11 cellular contexts compared by ENCODE assay signal in the genomic region with DNA sequence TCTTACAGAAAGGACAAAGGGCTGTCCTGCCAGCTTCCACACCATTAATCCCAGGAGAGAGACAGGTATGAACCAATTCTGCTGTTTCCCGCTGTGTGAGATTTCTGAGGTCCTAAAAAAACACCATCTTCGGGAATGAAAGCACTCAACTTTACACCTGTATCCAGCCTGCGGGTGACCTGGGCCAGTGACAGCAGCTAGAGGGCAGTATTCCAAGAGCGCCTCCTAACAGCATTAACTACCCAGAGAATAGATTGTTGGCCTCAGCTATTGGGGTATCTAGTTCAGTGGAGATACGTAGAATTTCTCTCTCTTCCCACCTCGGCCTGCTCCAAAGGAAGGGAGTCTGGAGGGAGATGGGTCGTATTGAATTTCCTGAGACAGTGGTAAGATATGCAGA. TPM values are rescaled to one million over a fixed set of nuclear protein-coding genes. Genes with fewer than 3 reads are reported as not detected.
DNase-seq lines count a peak whose midpoint lies in the region; ATAC-seq, FAIRE-seq and TF ChIP-seq lines count a peak whose summit lies in the region.
"Had no signal": no experiment of that assay in that cellular context is flagged by ENCODE, and none has a peak within 500 bp of the region (broad histone marks: within the 10 kb centered on the region; RNA-seq: fewer than 3 reads in every experiment).

No MANE protein-coding gene starts in this region.

- H3F3A ChIP-seq in OCI-LY1 (ENCODE audit: insufficient read depth, low read length) = no peaks in the 10 kb centered on the region

- H3K4me3 ChIP-seq in OCI-LY1 (ENCODE audit: low read depth, low read length, poor library complexity, severe bottlenecking) (no peak overlapping the region), fibroblast of lung (replicated peaks in 1 of 4; ENCODE audit: control extremely low read depth in 1 of 4, insufficient read depth in 1 of 4, low read depth in 3 of 4, low read length in 4 of 4) (no peak overlapping the region), small intestine (ENCODE audit: low read depth in 1 of 2, low read length in 2 of 2) (no peak overlapping the region)
- H3K4me3 ChIP-seq: left lung had no signal

- H3K9me3 ChIP-seq in OCI-LY1 (ENCODE audit: low read length) (no peaks in the 10 kb centered on the region), fibroblast of lung (ENCODE audit: control insufficient read depth, insufficient read depth, low read depth, low read length) (no peaks in the 10 kb centered on the region), small intestine (ENCODE audit: control insufficient read depth, low read depth) (no peaks in the 10 kb centered on the region)
- H3K9me3 ChIP-seq: left lung had no signal

- no peaks in the 10 kb centered on the region for H3K27me3 Mint-ChIP-seq in activated naive CD4-positive, alpha-beta T cell treated with anti-CD3 and anti-CD28 coated beads for 36 hours (ENCODE audit: low read depth)
- H3K27me3 Mint-ChIP-seq in stimulated activated memory B cell treated with anti-CD40 and anti-IgM and Interleukin-4, amounts not matched to agents 10 μg/mL and 1 μg/mL and 100 μg/mL, for 72 hours = no peaks in the 10 kb centered on the region
- H3K27me3 Mint-ChIP-seq: CD4-positive, CD25-positive, alpha-beta regulatory T cell had no signal

- H3K4me1 ChIP-seq in OCI-LY1 (ENCODE audit: insufficient read depth, low read length, severe bottlenecking) (no peaks in the 10 kb centered on the region), fibroblast of lung (ENCODE audit: control insufficient read depth, extremely low read depth, insufficient read depth, low read length) (no peaks in the 10 kb centered on the region), small intestine (ENCODE audit: control insufficient read depth in 2 of 2, insufficient read depth in 1 of 2, low read depth in 1 of 2, low read length in 1 of 2) (no peaks in the 10 kb centered on the region)
- H3K4me1 ChIP-seq: left lung had no signal

- H3K36me3 ChIP-seq in OCI-LY1 (ENCODE audit: insufficient read depth, low read length) = peaks cover 86% of the 10 kb centered on the region
- H3K36me3 ChIP-seq in fibroblast of lung (ENCODE audit: control insufficient read depth, insufficient read depth, low read length) = peaks cover 5% of the 10 kb centered on the region
- no peaks in the 10 kb centered on the region for H3K36me3 ChIP-seq in small intestine (ENCODE audit: control insufficient read depth in 2 of 2, insufficient read depth in 2 of 2, low read length in 2 of 2)

- TF ChIP-seq POLR2A in GM12892 (IDR thresholded peaks at IDR 0.05; ENCODE audit: low read depth, low read length) = no peak

- FAIRE-seq in small intestine (lab: Jason Lieb, UNC) = no peak
- FAIRE-seq in HTR-8/SVneo (lab: Jason Lieb, UNC) = no peak
- no peak for FAIRE-seq in GM12892 (lab: Jason Lieb, UNC)

- no peaks in the 10 kb centered on the region for H3K27me3 ChIP-seq in OCI-LY1 (ENCODE audit: insufficient read depth, low read length)
- no peaks in the 10 kb centered on the region for H3K27me3 ChIP-seq in fibroblast of lung (ENCODE audit: control insufficient read depth, insufficient read depth, low read length)
- H3K27me3 ChIP-seq in small intestine (ENCODE audit: control insufficient read depth in 2 of 2, insufficient read depth in 2 of 2, low read length in 2 of 2) = no peaks in the 10 kb centered on the region
- H3K27me3 ChIP-seq: left lung had no signal

- peaks cover 2% of the 10 kb centered on the region for H3K4me1 Mint-ChIP-seq in activated naive CD4-positive, alpha-beta T cell treated with anti-CD3 and anti-CD28 coated beads for 36 hours (ENCODE audit: low read depth)
- H3K4me1 Mint-ChIP-seq in stimulated activated memory B cell treated with anti-CD40 and anti-IgM and Interleukin-4, amounts not matched to agents 10 μg/mL and 1 μg/mL and 100 μg/mL, for 72 hours = no peaks in the 10 kb centered on the region
- H3K4me1 Mint-ChIP-seq: CD4-positive, CD25-positive, alpha-beta regulatory T cell had no signal

- H3K27ac Mint-ChIP-seq in activated naive CD4-positive, alpha-beta T cell treated with anti-CD3 and anti-CD28 coated beads for 36 hours = no peak overlapping the region
- no peak overlapping the region for H3K27ac Mint-ChIP-seq in stimulated activated memory B cell treated with anti-CD40 and anti-IgM and Interleukin-4, amounts not matched to agents 10 μg/mL and 1 μg/mL and 100 μg/mL, for 72 hours

- TF ChIP-seq CTCF in OCI-LY1 (IDR thresholded peaks at IDR 0.05; ENCODE audit: low read length) (peak; percentile 62), fibroblast of lung (conservative IDR thresholded peaks at IDR 0.05 in 1 of 2, IDR thresholded peaks at IDR 0.05 in 1 of 2; ENCODE audit: low read depth in 1 of 2, low read length in 2 of 2) (peak; percentile 22 to 43)

- CTCF ChIA-PET in activated naive CD4-positive, alpha-beta T cell treated with anti-CD3 and anti-CD28 coated beads for 36 hours (lab: Charles Lee) = interaction anchor here (0.5 to 1.0 kb wide), 4 partner anchors 9 to 336 kb away, joined by 3 to 4 read pairs (median 3); no protein-coding TSS in a partner anchor

- DNase-seq in activated naive CD4-positive, alpha-beta T cell treated with anti-CD3 and anti-CD28 coated beads for 36 hours = peak; percentile 26
- DNase-seq in activated naive CD4-positive, alpha-beta T cell (lab: John Stamatoyannopoulos, UW) = no peak
- no peak for DNase-seq in fibroblast of lung (ENCODE audit: low read depth in 2 of 2)
- peak; percentile 23 for DNase-seq in small intestine
- no peak for DNase-seq in HTR-8/SVneo (ENCODE audit: insufficient read length, low spot score)
- DNase-seq in GM12892 (ENCODE audit: insufficient read length) = no peak
- DNase-seq: left lung; stimulated activated naive CD4-positive, alpha-beta T cell had no signal

- no peaks in the 10 kb centered on the region for H3K9me2 ChIP-seq in OCI-LY1 (ENCODE audit: low read depth, low read length)

- H3K4me2 ChIP-seq in OCI-LY1 (ENCODE audit: low read length) (no peak overlapping the region), fibroblast of lung (ENCODE audit: extremely low read depth, insufficient read depth, low read length) (no peak overlapping the region)

- H3K36me3 Mint-ChIP-seq in activated naive CD4-positive, alpha-beta T cell treated with anti-CD3 and anti-CD28 coated beads for 36 hours (ENCODE audit: low read depth) = peaks cover 34% of the 10 kb centered on the region
- H3K36me3 Mint-ChIP-seq in stimulated activated memory B cell treated with anti-CD40 and anti-IgM and Interleukin-4, amounts not matched to agents 10 μg/mL and 1 μg/mL and 100 μg/mL, for 72 hours = no peaks in the 10 kb centered on the region

- 85 to 89% (median 85%) methylated on average over 7 of the region's 7 CpGs for WGBS in small intestine, 3 donors

- intact Hi-C loops in activated naive CD4-positive, alpha-beta T cell treated with anti-CD3 and anti-CD28 coated beads for 36 hours (cut with micrococcal nuclease) = no loop called here

- H3K79me2 ChIP-seq in OCI-LY1 (ENCODE audit: insufficient read depth, low read length) (no peaks in the 10 kb centered on the region), fibroblast of lung (ENCODE audit: control insufficient read depth, insufficient read depth, low read length) (no peaks in the 10 kb centered on the region)

- H3K9ac ChIP-seq in OCI-LY1 (ENCODE audit: low read length) (no peak overlapping the region), fibroblast of lung (ENCODE audit: insufficient read depth, low read length) (no peak overlapping the region)

- H3K9me3 Mint-ChIP-seq in activated naive CD4-positive, alpha-beta T cell treated with anti-CD3 and anti-CD28 coated beads for 36 hours = no peaks in the 10 kb centered on the region
- no peaks in the 10 kb centered on the region for H3K9me3 Mint-ChIP-seq in stimulated activated memory B cell treated with anti-CD40 and anti-IgM and Interleukin-4, amounts not matched to agents 10 μg/mL and 1 μg/mL and 100 μg/mL, for 72 hours
- H3K9me3 Mint-ChIP-seq: CD4-positive, CD25-positive, alpha-beta regulatory T cell had no signal

- ATAC-seq in stimulated activated memory B cell treated with anti-CD40 and anti-IgM and Interleukin-4, amounts not matched to agents 10 μg/mL and 1 μg/mL and 100 μg/mL, for 72 hours = no peak
- ATAC-seq: left lung had no signal

- H4K20me1 ChIP-seq in OCI-LY1 (ENCODE audit: insufficient read depth, low read length) = no peaks in the 10 kb centered on the region
- no peaks in the 10 kb centered on the region for H4K20me1 ChIP-seq in fibroblast of lung (ENCODE audit: control insufficient read depth, extremely low read depth, insufficient read depth, low read length)

- H3K27ac ChIP-seq in OCI-LY1 (ENCODE audit: low read depth, low read length, poor library complexity, severe bottlenecking) (no peak overlapping the region), fibroblast of lung (ENCODE audit: insufficient read depth, low read length) (no peak overlapping the region), small intestine (ENCODE audit: low read depth in 1 of 2, low read length in 1 of 2) (no peak overlapping the region)
- H3K27ac ChIP-seq: left lung had no signal

- H3K4me3 Mint-ChIP-seq in activated naive CD4-positive, alpha-beta T cell treated with anti-CD3 and anti-CD28 coated beads for 36 hours = no peak overlapping the region
- no peak overlapping the region for H3K4me3 Mint-ChIP-seq in stimulated activated memory B cell treated with anti-CD40 and anti-IgM and Interleukin-4, amounts not matched to agents 10 μg/mL and 1 μg/mL and 100 μg/mL, for 72 hours
- H3K4me3 Mint-ChIP-seq: CD4-positive, CD25-positive, alpha-beta regulatory T cell had no signal

- H2AFZ ChIP-seq in OCI-LY1 (ENCODE audit: low read length) (no peak overlapping the region), fibroblast of lung (ENCODE audit: low read length) (no peak overlapping the region)

RNA-seq across cellular contexts. Expression of gene WDR76, which starts 55.1 kb away (rescaled TPM):
- 10 to 100 TPM; 82.4 to 94.0 TPM for total RNA-seq in activated naive CD4-positive, alpha-beta T cell treated with anti-CD3 and anti-CD28 coated beads for 36 hours
- total RNA-seq in fibroblast of lung = 4.6 and 5.8 TPM in 2 replicates
- 11.6 and 22.4 TPM in 2 replicates for polyA plus RNA-seq in fibroblast of lung
- 8.0 and 15.8 TPM in 2 replicates for polyA plus RNA-seq in fibroblast of lung (2012)
- 4.8 and 10.8 TPM in 2 replicates for polyA minus RNA-seq in fibroblast of lung (ENCODE audit: low replicate concordance)
- polyA plus RNA-seq in small intestine = 1 to 10 TPM; 1.1 to 4.9 (median 1.6) TPM
- polyA plus RNA-seq in GM12892 (2012; ENCODE audit: missing spikeins) = 26.0 TPM

RNA-seq across cellular contexts. Expression of gene MFAP1, which starts 57.5 kb away (rescaled TPM):
- total RNA-seq in activated naive CD4-positive, alpha-beta T cell treated with anti-CD3 and anti-CD28 coated beads for 36 hours = 10 to 100 TPM; 28.5 to 28.7 TPM
- 28.4 and 31.1 TPM in 2 replicates for total RNA-seq in fibroblast of lung
- polyA plus RNA-seq in fibroblast of lung = 41.4 and 45.0 TPM in 2 replicates
- 32.9 and 34.4 TPM in 2 replicates for polyA plus RNA-seq in fibroblast of lung (2012)
- polyA minus RNA-seq in fibroblast of lung (ENCODE audit: low replicate concordance) = 2.7 and 5.2 TPM in 2 replicates
- polyA plus RNA-seq in small intestine = 10 to 100 TPM; 16.2 to 19.7 (median 19.2) TPM
- polyA plus RNA-seq in GM12892 (2012; ENCODE audit: missing spikeins) = 40.9 TPM

Comparison
In these comparisons a context has a peak if more than half of its experiments do, and no peak if none do; other contexts are left out.
1. DNase-seq: peak in activated naive CD4-positive, alpha-beta T cell treated with anti-CD3 and anti-CD28 coated beads for 36 hours (single experiment) and small intestine (single experiment); none in activated naive CD4-positive, alpha-beta T cell (0 of 4), fibroblast of lung (0 of 2), HTR-8/SVneo (single experiment) and GM12892 (single experiment).
2. RNA of gene WDR76, which starts 55.1 kb away (total RNA-seq): 82.4 to 94.0 TPM in activated naive CD4-positive, alpha-beta T cell treated with anti-CD3 and anti-CD28 coated beads for 36 hours; 4.6 to 5.8 TPM in fibroblast of lung; every median in the first group is over 10 times any median in the second.